ENCODE assay signal across 15 cellular contexts in the genomic region with DNA sequence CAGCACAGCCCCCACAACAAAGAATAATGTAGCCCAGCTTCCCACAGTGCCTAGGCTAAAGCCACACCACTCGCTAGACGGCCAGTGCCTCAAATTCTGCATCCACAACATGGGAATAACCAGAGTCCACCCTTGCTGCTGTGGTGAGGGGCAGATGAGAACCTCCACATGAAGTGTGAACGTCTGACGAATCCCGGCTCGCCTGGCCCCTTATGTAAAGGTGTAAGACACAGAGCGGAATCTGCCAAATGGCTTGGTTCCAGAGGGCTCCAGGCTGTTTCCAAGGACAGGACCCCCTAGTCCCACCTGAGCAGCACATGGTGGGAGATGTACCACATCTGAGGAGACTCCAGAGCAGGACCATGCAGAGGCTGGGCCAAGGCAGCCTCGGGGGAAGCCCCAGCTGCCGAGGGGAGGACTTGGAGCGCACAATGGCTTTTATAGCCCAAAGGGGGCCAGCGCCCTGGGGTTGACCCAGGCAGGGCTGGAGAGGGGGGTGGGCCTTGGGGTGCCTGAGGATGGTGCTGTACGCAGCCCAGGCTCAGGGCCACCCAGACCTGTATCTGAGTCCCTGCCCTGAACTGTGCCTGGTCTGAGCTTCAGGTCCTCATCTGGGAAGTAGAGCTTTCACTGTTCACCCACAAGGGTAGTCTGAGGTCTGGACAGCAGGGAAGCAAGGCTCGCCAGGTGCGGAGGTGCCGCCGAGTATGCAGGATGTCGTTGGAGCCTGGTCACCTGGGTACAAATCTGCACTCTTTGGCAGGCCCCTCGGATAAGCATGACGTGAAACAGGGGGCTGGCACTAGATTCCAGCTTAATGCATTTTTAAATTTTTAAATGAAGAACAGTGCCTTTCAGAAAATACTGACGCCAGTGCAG. TPM values are rescaled to one million over a fixed set of nuclear protein-coding genes. Genes with fewer than 3 reads are reported as not detected.
A peak's percentile ranks its signal among the peaks of the same experiment; 100 is the strongest.
DNase-seq lines count a peak whose midpoint lies in the region; ATAC-seq, FAIRE-seq and TF ChIP-seq lines count a peak whose summit lies in the region.
"Had no signal": no experiment of that assay in that cellular context is flagged by ENCODE, and none has a peak within 500 bp of the region (broad histone marks: within the 10 kb centered on the region; RNA-seq: fewer than 3 reads in every experiment).

No MANE protein-coding gene starts in this region.

- H3K27me3 ChIP-seq in HCT116 (ENCODE audit: insufficient read depth, low read length) (no peaks in the 10 kb centered on the region), RWPE2 (ENCODE audit: insufficient read depth, poor library complexity, severe bottlenecking) (no peaks in the 10 kb centered on the region)

- ATAC-seq in HCT116 (no peak), RWPE2 (ENCODE audit: low read depth) (no peak), sciatic nerve (peak; percentile 9)

- no peak overlapping the region for H3K4me3 ChIP-seq in HCT116 (replicated peaks in 1 of 2; ENCODE audit: low read depth in 1 of 2, low read length in 2 of 2)
- H3K4me3 ChIP-seq in RWPE2 (ENCODE audit: severe bottlenecking), result no peak overlapping the region
- no peak overlapping the region for H3K4me3 ChIP-seq in kidney (ENCODE audit: low read length in 2 of 2)
- H3K4me3 ChIP-seq: PC-9 had no signal

- H3K9ac ChIP-seq in HCT116 (ENCODE audit: low read length), result peak overlapping the region; percentile 10; the same call in 1 of the 2 replicates
- H3K9ac ChIP-seq in kidney (ENCODE audit: low read length in 2 of 2), result no peak overlapping the region

- no peaks in the 10 kb centered on the region for H4K20me1 ChIP-seq in HCT116 (ENCODE audit: insufficient read depth)

- no peak overlapping the region for H2AFZ ChIP-seq in HCT116 (ENCODE audit: low read depth, low read length, poor library complexity, severe bottlenecking)
- H2AFZ ChIP-seq: PC-9 had no signal

- no peak for TF ChIP-seq POLR2A in HCT116 (IDR thresholded peaks at IDR 0.05; ENCODE audit: borderline replicate concordance, extremely low read depth, insufficient read depth, insufficient read length)

- TF ChIP-seq RAD21 in HCT116 (IDR thresholded peaks at IDR 0.05; ENCODE audit: low read depth), result no peak

- DNase-seq in HCT116 (ENCODE audit: low read depth, low spot score) (no peak), RWPE2 (ENCODE audit: low spot score) (no peak), kidney (peak; percentile 54), sciatic nerve (ENCODE audit: low spot score) (no peak), RPMI8226 (no peak), DMS79 (lab: John Stamatoyannopoulos, UW) (no peak), SIG-M5 treated with dmso at 0.1 percent for 504 hours (lab: John Stamatoyannopoulos, UW; ENCODE audit: unreplicated experiment) (no peak)
- DNase-seq: DMS 273 treated with DMSO at 0.1 percent for 48 hours, GOT3, KG1, NCI-H1092, NCI-H1694 treated with DMSO at 0.1 percent for 48 hours, PC-9, SHP77 had no signal

- H3K4me1 ChIP-seq in HCT116 (ENCODE audit: control insufficient read depth in 1 of 2, insufficient read depth in 2 of 2, low read length in 2 of 2) (peaks cover 46 to 62% of the 10 kb centered on the region in 2 experiments), RWPE2 (ENCODE audit: insufficient read depth, poor library complexity, severe bottlenecking) (peaks cover 29% of the 10 kb centered on the region), kidney (ENCODE audit: control insufficient read depth in 1 of 2, insufficient read depth in 1 of 2, low read depth in 1 of 2, low read length in 2 of 2) (peaks cover 21% of the 10 kb centered on the region in 2 donors)

- H3K9me3 ChIP-seq in HCT116 (ENCODE audit: control insufficient read depth in 1 of 2, insufficient read depth in 1 of 2, low read depth in 1 of 2, low read length in 2 of 2), result no peaks in the 10 kb centered on the region
- no peaks in the 10 kb centered on the region for H3K9me3 ChIP-seq in RWPE2 (ENCODE audit: severe bottlenecking)
- H3K9me3 ChIP-seq in kidney (ENCODE audit: control insufficient read depth in 1 of 2, low read length in 2 of 2), result no peaks in the 10 kb centered on the region

- peak overlapping the region; percentile 54 for H3K4me2 ChIP-seq in HCT116 (ENCODE audit: low read length)
- H3K4me2 ChIP-seq: PC-9 had no signal

- RAD21 ChIA-PET in HCT116 (lab: Charles Lee; ENCODE audit: low non-redundant PET in 1 of 2, low total read pairs in 2 of 2, uncharacterized antibody in 2 of 2, unreplicated experiment in 2 of 2), result interaction anchor here in 1 of 2 experiments (1.1 kb wide), 1 partner anchor 15 kb away, joined by 3 read pairs; no protein-coding TSS in a partner anchor

- POLR2A ChIA-PET in HCT116 (lab: Charles Lee), result interaction anchor here (0.7 kb wide), 1 partner anchor 16 kb away, joined by 3 read pairs; no protein-coding TSS in a partner anchor

- TF ChIP-seq CTCF in HCT116 (IDR thresholded peaks at IDR 0.05 in 2 of 3, conservative IDR thresholded peaks at IDR 0.05 in 1 of 3; ENCODE audit: borderline replicate concordance in 1 of 3, insufficient read depth in 1 of 3, low read depth in 2 of 3, low read length in 2 of 3), result no peak
- no peak for TF ChIP-seq CTCF in RWPE2 (IDR thresholded peaks at IDR 0.05; ENCODE audit: poor library complexity, severe bottlenecking)
- TF ChIP-seq CTCF in kidney (IDR thresholded peaks at IDR 0.05; ENCODE audit: borderline replicate concordance, extremely low read depth, insufficient read depth), result no peak

- intact Hi-C loops in HCT116 (cut with micrococcal nuclease) (loop anchor here (5.0 kb wide), 1 partner anchor 159 kb away; no protein-coding TSS in a partner anchor), kidney (cut with DNase I) (no loop called here), sciatic nerve (cut with DNase I) (no loop called here)

- no peak for FAIRE-seq in kidney (lab: Jason Lieb, UNC)

- H3K27ac ChIP-seq in HCT116 (ENCODE audit: low read depth, low read length) (peak overlapping the region; percentile 77), RWPE2 (ENCODE audit: poor library complexity, severe bottlenecking) (peak overlapping the region; percentile 41), kidney (ENCODE audit: low read depth in 2 of 2, low read length in 2 of 2) (peak overlapping the region in 1 of 2 donors; percentile 45)
- H3K27ac ChIP-seq: HL-60, PC-9 had no signal

- H3K79me2 ChIP-seq in HCT116 (ENCODE audit: insufficient read depth, low read length), result peaks cover 13% of the 10 kb centered on the region; the same call in 1 of the 2 replicates

- CTCF ChIA-PET in HCT116 (lab: Charles Lee), result interaction anchor here (1.5 kb wide), 1 partner anchor 15 kb away, joined by 6 read pairs; no protein-coding TSS in a partner anchor

- no peaks in the 10 kb centered on the region for H3K9me2 ChIP-seq in HCT116 (ENCODE audit: insufficient read depth)

- no TSS peak for BruUV-seq in HCT116 (replicated peaks; lab: Mats Ljungman, UMichigan)

- H3K36me3 ChIP-seq in HCT116 (ENCODE audit: control insufficient read depth in 1 of 2, insufficient read depth in 2 of 2, low read length in 2 of 2), result no peaks in the 10 kb centered on the region
- H3K36me3 ChIP-seq in RWPE2 (ENCODE audit: low read depth), result peaks cover 41% of the 10 kb centered on the region
- no peaks in the 10 kb centered on the region for H3K36me3 ChIP-seq in kidney (ENCODE audit: control insufficient read depth in 1 of 2, insufficient read depth in 2 of 2, low read length in 2 of 2)

TF ChIP-seq in HCT116, 20 proteins besides CTCF, POLR2A, EP300 and RAD21:
- TF ChIP-seq SRF (IDR thresholded peaks at IDR 0.05; ENCODE audit: low read depth) (no peak), JUND (IDR thresholded peaks at IDR 0.05) (no peak), EZH2phosphoT487 (IDR thresholded peaks at IDR 0.05; ENCODE audit: borderline replicate concordance) (no peak), POLR2AphosphoS5 (IDR thresholded peaks at IDR 0.05; ENCODE audit: low read depth, low read length) (no peak), SIN3A (IDR thresholded peaks at IDR 0.05; ENCODE audit: low read depth) (no peak)
- TF ChIP-seq, protein P1, sequence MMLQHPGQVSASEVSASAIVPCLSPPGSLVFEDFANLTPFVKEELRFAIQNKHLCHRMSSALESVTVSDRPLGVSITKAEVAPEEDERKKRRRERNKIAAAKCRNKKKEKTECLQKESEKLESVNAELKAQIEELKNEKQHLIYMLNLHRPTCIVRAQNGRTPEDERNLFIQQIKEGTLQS (IDR thresholded peaks at IDR 0.05), result no peak
- TF ChIP-seq, protein P2, sequence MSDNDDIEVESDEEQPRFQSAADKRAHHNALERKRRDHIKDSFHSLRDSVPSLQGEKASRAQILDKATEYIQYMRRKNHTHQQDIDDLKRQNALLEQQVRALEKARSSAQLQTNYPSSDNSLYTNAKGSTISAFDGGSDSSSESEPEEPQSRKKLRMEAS (IDR thresholded peaks at IDR 0.05), result no peak

RNA-seq across cellular contexts. Expression of a gene that starts 24.9 kb away (rescaled TPM):
- 27.3 TPM for total RNA-seq in HCT116 (2021; ENCODE audit: unreplicated experiment)
- 11.8 and 14.6 TPM in 2 replicates for polyA plus RNA-seq in HCT116 (2012)
- 25.5 TPM for total RNA-seq in kidney
- polyA plus RNA-seq in kidney (ENCODE audit: insufficient read depth, low read depth, low replicate concordance), result 10.7 TPM
- total RNA-seq in sciatic nerve, result 24.2 TPM
